Comparison of ENCODE assay signal across 15 cellular contexts in the genomic region with DNA sequence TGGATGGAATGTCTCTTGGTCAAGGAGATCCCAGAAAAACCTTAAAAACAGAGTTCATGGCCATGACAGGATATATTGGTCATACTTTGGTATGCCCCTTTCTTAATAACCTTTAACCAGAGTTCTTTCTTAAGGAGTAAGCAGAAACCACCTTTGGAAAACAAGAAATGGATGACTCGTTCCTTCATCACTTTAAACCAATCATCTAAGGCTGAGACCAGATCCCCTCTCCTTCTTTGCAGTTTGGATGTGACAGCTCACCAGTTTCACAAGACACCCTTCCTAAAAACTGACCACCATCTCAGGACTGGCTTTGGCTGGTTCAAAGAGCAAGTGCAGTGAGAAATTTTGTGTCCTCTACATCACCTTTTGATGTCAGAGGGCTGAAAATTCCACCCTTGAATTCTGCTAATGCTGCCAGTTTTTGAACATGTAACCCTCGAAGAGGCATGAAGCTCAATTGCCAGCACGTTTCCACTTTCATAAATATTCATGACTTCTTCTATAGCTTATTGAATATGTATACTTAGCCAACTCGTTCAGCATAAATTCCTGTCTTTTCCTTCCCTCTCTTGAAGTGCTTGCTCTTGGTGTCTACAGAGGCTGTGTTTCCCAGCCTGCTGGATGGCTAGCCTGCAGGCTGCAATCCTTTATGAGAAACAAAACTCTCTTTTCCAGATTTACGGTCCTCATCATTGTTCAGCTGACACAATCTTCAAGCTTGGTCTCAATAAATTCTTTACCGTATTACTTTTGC.
DNase-seq lines count a peak whose midpoint lies in the region; ATAC-seq and TF ChIP-seq lines count a peak whose summit lies in the region.
"Had no signal": no experiment of that assay in that cellular context is flagged by ENCODE, and none has a peak within 500 bp of the region (broad histone marks: within the 10 kb centered on the region; RNA-seq: fewer than 3 reads in every experiment).

No MANE protein-coding gene starts in this region.

- H3K27ac Mint-ChIP-seq in GM23338: no peak overlapping the region
- H3K27ac Mint-ChIP-seq: activated CD4-positive, alpha-beta memory T cell treated with anti-CD3 and anti-CD28 coated beads, Interleukin-2, amount 10 ng/mL, durations not matched to agents 7 days and 5 days; T-helper 17 cell had no signal

- H3K9me3 Mint-ChIP-seq in GM23338: no peaks in the 10 kb centered on the region; the same call in 2 of the 3 replicates
- H3K9me3 Mint-ChIP-seq: activated CD4-positive, alpha-beta memory T cell treated with anti-CD3 and anti-CD28 coated beads, Interleukin-2, amount 10 ng/mL, durations not matched to agents 7 days and 5 days had no signal

- no peaks in the 10 kb centered on the region for H3K9me3 ChIP-seq in SK-N-MC (ENCODE audit: low read depth, low read length)
- H3K9me3 ChIP-seq: right lobe of liver had no signal

- H4K20me1 ChIP-seq in GM23338 (replicated peaks; ENCODE audit: insufficient read depth): no peaks in the 10 kb centered on the region

- H3K36me3 Mint-ChIP-seq in GM23338 (ENCODE audit: low read depth): no peaks in the 10 kb centered on the region

- peaks cover 2% of the 10 kb centered on the region; the same call in 1 of the 2 replicates for H3K79me2 ChIP-seq in GM23338 (replicated peaks; ENCODE audit: insufficient read depth)

- H3K4me2 ChIP-seq in GM23338: no peak overlapping the region

- H3K27ac ChIP-seq in GM23338 (ENCODE audit: low read depth): no peak overlapping the region
- H3K27ac ChIP-seq in SK-N-MC: peak overlapping the region; percentile 81
- H3K27ac ChIP-seq: HL-60, right lobe of liver had no signal

- peak overlapping the region; percentile 48 for H3K9ac ChIP-seq in SK-N-MC (ENCODE audit: insufficient read length)

- H3K4me3 ChIP-seq in GM23338 (no peak overlapping the region), SK-N-MC (peak overlapping the region; percentile 71), fibroblast of mammary gland (ENCODE audit: control insufficient read depth, low read depth, low read length) (no peak overlapping the region)
- H3K4me3 ChIP-seq: right lobe of liver had no signal

- TF ChIP-seq CTCF in GM23338 (conservative IDR thresholded peaks at IDR 0.05; ENCODE audit: low read depth in 2 of 2) (no peak), fibroblast of mammary gland (conservative IDR thresholded peaks at IDR 0.05; ENCODE audit: control insufficient read depth, insufficient read depth, low read depth, low read length) (no peak)

- H3K36me3 ChIP-seq in GM23338 (ENCODE audit: insufficient read depth) (no peaks in the 10 kb centered on the region), SK-N-MC (ENCODE audit: insufficient read depth, low read length) (no peaks in the 10 kb centered on the region)
- H3K36me3 ChIP-seq: right lobe of liver had no signal

- H3K4me3 Mint-ChIP-seq in GM23338: no peak overlapping the region
- H3K4me3 Mint-ChIP-seq: activated CD4-positive, alpha-beta memory T cell treated with anti-CD3 and anti-CD28 coated beads, Interleukin-2, amount 10 ng/mL, durations not matched to agents 7 days and 5 days; T-helper 17 cell had no signal

- no peaks in the 10 kb centered on the region for H3K27me3 ChIP-seq in GM23338 (ENCODE audit: insufficient read depth)
- H3K27me3 ChIP-seq: right lobe of liver had no signal

- H3K4me1 Mint-ChIP-seq in GM23338: peaks cover 6% of the 10 kb centered on the region; the same call in 2 of the 3 replicates
- H3K4me1 Mint-ChIP-seq: activated CD4-positive, alpha-beta memory T cell treated with anti-CD3 and anti-CD28 coated beads, Interleukin-2, amount 10 ng/mL, durations not matched to agents 7 days and 5 days; T-helper 17 cell had no signal

- DNase-seq in GM23338 (ENCODE audit: low spot score): peak; percentile 12
- peak; percentile 85 for DNase-seq in SK-N-MC (ENCODE audit: low read depth, low spot score)
- DNase-seq in fibroblast of mammary gland (ENCODE audit: low read depth): peak; percentile 91
- DNase-seq in stimulated activated naive CD8-positive, alpha-beta T cell treated with anti-CD3 and anti-CD28 coated beads, Interleukin-15, Interleukin-2, amounts not matched to agents 100 U/mL and 50 U/mL, for 24 hours: no peak
- DNase-seq in NCI-H1930 (lab: John Stamatoyannopoulos, UW): no peak
- DNase-seq: activated CD4-positive, alpha-beta memory T cell treated with anti-CD3 and anti-CD28 coated beads, Interleukin-2, amount 10 ng/mL, durations not matched to agents 7 days and 5 days; activated gamma-delta T cell treated with Interleukin-2 at 50 U/mL for 16 hours; kidney; MM.1S; NCI-H2171 treated with DMSO at 0.1 percent for 48 hours; right lobe of liver; T-helper 17 cell had no signal

- no peak overlapping the region for H2AFZ ChIP-seq in GM23338

- H3K4me1 ChIP-seq in GM23338 (ENCODE audit: insufficient read depth): peaks cover 10% of the 10 kb centered on the region

- H3F3A ChIP-seq in GM23338 (replicated peaks; ENCODE audit: low read depth): no peaks in the 10 kb centered on the region

- no peaks in the 10 kb centered on the region for H3K27me3 Mint-ChIP-seq in GM23338 (ENCODE audit: insufficient read depth, low read depth, poor library complexity)
- H3K27me3 Mint-ChIP-seq: activated CD4-positive, alpha-beta memory T cell treated with anti-CD3 and anti-CD28 coated beads, Interleukin-2, amount 10 ng/mL, durations not matched to agents 7 days and 5 days; T-helper 17 cell had no signal

- H3K9me2 ChIP-seq in GM23338 (ENCODE audit: insufficient read depth): no peaks in the 10 kb centered on the region

- ATAC-seq in GM23338 (no peak), HG02840 (IDR thresholded peaks at IDR 0.05; ENCODE audit: low FRiP score, unreplicated experiment) (no peak)
- ATAC-seq in stimulated activated naive CD8-positive, alpha-beta T cell treated with anti-CD3 and anti-CD28 coated beads, Interleukin-15, Interleukin-2, amounts not matched to agents 100 U/mL and 50 U/mL, for 24 hours: peak; percentile 42
- no peak for ATAC-seq in activated CD4-positive, CD25-positive, alpha-beta regulatory T cell treated with anti-CD3 and anti-CD28 coated beads, Interleukin-2, amount 50 U/mL, for 24 hours
- ATAC-seq: right lobe of liver, T-helper 17 cell had no signal

TF ChIP-seq in GM23338, 12 proteins besides CTCF, POLR2A, EP300 and RAD21 (continues in another document):
- TF ChIP-seq EZH2 (IDR thresholded peaks at IDR 0.05; ENCODE audit: low read depth, unreplicated experiment) (no peak), NANOG (IDR thresholded peaks at IDR 0.05; ENCODE audit: borderline replicate concordance) (no peak), STAT1 (IDR thresholded peaks at IDR 0.05; ENCODE audit: unreplicated experiment) (no peak), EZH2phosphoT487 (IDR thresholded peaks at IDR 0.05; ENCODE audit: unreplicated experiment) (no peak), POLR2AphosphoS5 (IDR thresholded peaks at IDR 0.05; ENCODE audit: low read depth) (no peak), ZNF114 (CRISPR knock-in tag; IDR thresholded peaks at IDR 0.05) (no peak)
- TF ChIP-seq, protein P1, sequence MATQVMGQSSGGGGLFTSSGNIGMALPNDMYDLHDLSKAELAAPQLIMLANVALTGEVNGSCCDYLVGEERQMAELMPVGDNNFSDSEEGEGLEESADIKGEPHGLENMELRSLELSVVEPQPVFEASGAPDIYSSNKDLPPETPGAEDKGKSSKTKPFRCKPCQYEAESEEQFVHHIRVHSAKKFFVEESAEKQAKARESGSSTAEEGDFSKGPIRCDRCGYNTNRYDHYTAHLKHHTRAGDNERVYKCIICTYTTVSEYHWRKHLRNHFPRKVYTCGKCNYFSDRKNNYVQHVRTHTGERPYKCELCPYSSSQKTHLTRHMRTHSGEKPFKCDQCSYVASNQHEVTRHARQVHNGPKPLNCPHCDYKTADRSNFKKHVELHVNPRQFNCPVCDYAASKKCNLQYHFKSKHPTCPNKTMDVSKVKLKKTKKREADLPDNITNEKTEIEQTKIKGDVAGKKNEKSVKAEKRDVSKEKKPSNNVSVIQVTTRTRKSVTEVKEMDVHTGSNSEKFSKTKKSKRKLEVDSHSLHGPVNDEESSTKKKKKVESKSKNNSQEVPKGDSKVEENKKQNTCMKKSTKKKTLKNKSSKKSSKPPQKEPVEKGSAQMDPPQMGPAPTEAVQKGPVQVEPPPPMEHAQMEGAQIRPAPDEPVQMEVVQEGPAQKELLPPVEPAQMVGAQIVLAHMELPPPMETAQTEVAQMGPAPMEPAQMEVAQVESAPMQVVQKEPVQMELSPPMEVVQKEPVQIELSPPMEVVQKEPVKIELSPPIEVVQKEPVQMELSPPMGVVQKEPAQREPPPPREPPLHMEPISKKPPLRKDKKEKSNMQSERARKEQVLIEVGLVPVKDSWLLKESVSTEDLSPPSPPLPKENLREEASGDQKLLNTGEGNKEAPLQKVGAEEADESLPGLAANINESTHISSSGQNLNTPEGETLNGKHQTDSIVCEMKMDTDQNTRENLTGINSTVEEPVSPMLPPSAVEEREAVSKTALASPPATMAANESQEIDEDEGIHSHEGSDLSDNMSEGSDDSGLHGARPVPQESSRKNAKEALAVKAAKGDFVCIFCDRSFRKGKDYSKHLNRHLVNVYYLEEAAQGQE (IDR thresholded peaks at IDR 0.05; ENCODE audit: unreplicated experiment): no peak

Comparison
In these comparisons a context has a peak if more than half of its experiments do, and no peak if none do; other contexts are left out.
1. DNase-seq: peak in GM23338 (single experiment), SK-N-MC (single experiment) and fibroblast of mammary gland (single experiment); none in stimulated activated naive CD8-positive, alpha-beta T cell treated with anti-CD3 and anti-CD28 coated beads, Interleukin-15, Interleukin-2, amounts not matched to agents 100 U/mL and 50 U/mL, for 24 hours (single experiment) and NCI-H1930 (0 of 2).